10 cellular contexts compared by ENCODE assay signal in the genomic region with DNA sequence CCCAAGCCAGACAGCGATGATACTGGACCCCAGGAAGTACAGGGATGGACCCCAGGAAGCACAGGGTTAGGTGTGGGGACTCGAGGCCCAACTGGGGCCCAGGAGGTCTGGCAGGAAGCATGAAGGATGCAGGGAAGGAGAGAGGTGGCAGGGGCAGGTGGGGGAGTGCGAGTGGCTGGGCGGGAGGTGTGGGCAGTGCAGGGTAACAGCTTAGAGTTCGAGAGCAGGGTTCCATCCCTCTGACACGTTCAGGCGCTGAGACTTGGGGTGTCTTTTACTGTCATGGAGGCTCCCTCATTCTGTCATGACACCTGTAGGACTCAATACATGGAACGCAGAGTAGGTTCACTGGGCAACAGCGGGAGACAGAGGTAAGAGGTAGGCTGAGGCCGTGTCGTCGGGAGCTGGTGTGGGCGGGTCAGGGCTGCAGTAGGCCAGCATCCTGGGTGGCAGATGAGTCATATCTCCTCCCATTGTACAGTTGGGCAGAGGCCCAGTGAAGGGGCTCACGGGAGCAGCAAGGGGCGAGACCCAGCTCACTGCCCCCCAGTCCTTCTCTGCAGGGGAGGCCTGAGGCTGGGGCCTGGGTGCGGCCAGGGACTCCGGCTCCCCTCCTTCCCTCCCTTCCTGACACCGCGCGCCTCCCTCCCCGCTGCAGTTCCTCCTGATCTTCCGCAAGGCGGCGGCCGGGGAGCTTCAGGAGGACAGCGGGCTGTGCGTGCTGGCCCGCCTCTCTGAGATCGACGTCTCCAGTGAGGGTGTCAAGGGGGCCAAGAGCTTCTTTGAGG. TPM values are rescaled to one million over a fixed set of nuclear protein-coding genes. Genes with fewer than 3 reads are reported as not detected.
DNase-seq lines count a peak whose midpoint lies in the region; FAIRE-seq and TF ChIP-seq lines count a peak whose summit lies in the region.
"Had no signal": no experiment of that assay in that cellular context is flagged by ENCODE, and none has a peak within 500 bp of the region (broad histone marks: within the 10 kb centered on the region; RNA-seq: fewer than 3 reads in every experiment).

No MANE protein-coding gene starts in this region.

- H3K23ac ChIP-seq in mesendoderm (ENCODE audit: low read length): no peak overlapping the region

- no peak overlapping the region for H3K4me3 Mint-ChIP-seq in MCF 10A (ENCODE audit: unreplicated experiment)
- H3K4me3 Mint-ChIP-seq: activated naive CD8-positive, alpha-beta T cell had no signal

- TF ChIP-seq CTCF in MCF 10A (IDR thresholded peaks at IDR 0.05; ENCODE audit: unreplicated experiment): no peak
- no peak for TF ChIP-seq CTCF in mammary epithelial cell (conservative IDR thresholded peaks at IDR 0.05 in 1 of 2, IDR thresholded peaks at IDR 0.05 in 1 of 2; ENCODE audit: extremely low read depth in 1 of 2, insufficient read depth in 1 of 2, low read depth in 1 of 2, low read length in 2 of 2)
- peak; percentile 3 for TF ChIP-seq CTCF in brain microvascular endothelial cell (IDR thresholded peaks at IDR 0.05; ENCODE audit: low read depth, low read length, missing control alignments)

- dilution Hi-C loops in mammary epithelial cell (cut with HindIII; ENCODE audit: low sequenced_read_pairs): loop anchor here (25.0 kb wide), 1 partner anchor 311 kb away; a partner anchor contains a TSS

- POLR2A ChIA-PET in MCF 10A (lab: Yijun Ruan, JAX): interaction anchor here (1.0 kb wide), 1 partner anchor 10 kb away, joined by 4 read pairs; no protein-coding TSS in a partner anchor

- H3K4me3 ChIP-seq in mammary epithelial cell (replicated peaks in 1 of 3; ENCODE audit: insufficient read depth in 1 of 3, low read depth in 2 of 3, low read length in 3 of 3) (no peak overlapping the region), brain microvascular endothelial cell (ENCODE audit: low read depth, low read length) (no peak overlapping the region), mesendoderm (ENCODE audit: low read length) (no peak overlapping the region)

- H3K27ac ChIP-seq in mammary epithelial cell (ENCODE audit: insufficient read depth, low read depth, low read length) (no peak overlapping the region), brain microvascular endothelial cell (no peak overlapping the region), mesendoderm (ENCODE audit: low read depth, low read length) (no peak overlapping the region)

- no peak overlapping the region for H2AK5ac ChIP-seq in mesendoderm (ENCODE audit: low read length)

- no peak overlapping the region for H2BK120ac ChIP-seq in mesendoderm (ENCODE audit: low read depth, low read length)

- H3K36me3 ChIP-seq in mammary epithelial cell (ENCODE audit: insufficient read depth, low read length) (peaks cover 7% of the 10 kb centered on the region), brain microvascular endothelial cell (replicated peaks) (no peaks in the 10 kb centered on the region), mesendoderm (ENCODE audit: control insufficient read depth, insufficient read depth, low read length) (no peaks in the 10 kb centered on the region)

- H2BK5ac ChIP-seq in mesendoderm (ENCODE audit: low read length): no peak overlapping the region

- no peak overlapping the region for H3K56ac ChIP-seq in mesendoderm (ENCODE audit: low read length)

- in situ Hi-C loops in mammary epithelial cell (cut with MboI; ENCODE audit: low sequenced_read_pairs in 2 of 2) (loop anchor here (5.0 to 25.0 kb wide), 2 partner anchors 99 to 289 kb away; no protein-coding TSS in a partner anchor), brain microvascular endothelial cell (cut with HindIII; ENCODE audit: low pct_ligation_motif_present, low sequenced_read_pairs) (no loop called here)

- H4K8ac ChIP-seq in mesendoderm (ENCODE audit: low read depth, low read length): no peak overlapping the region

- H3K79me2 ChIP-seq in mammary epithelial cell (ENCODE audit: insufficient read depth, low read length): peaks cover 33% of the 10 kb centered on the region
- H3K79me2 ChIP-seq in mesendoderm (ENCODE audit: control insufficient read depth, insufficient read depth, low read length): no peaks in the 10 kb centered on the region

- BruUV-seq in MCF 10A (replicated peaks; lab: Mats Ljungman, UMichigan): no TSS peak
- no TSS peak for BruUV-seq in mammary epithelial cell (replicated peaks; lab: Mats Ljungman, UMichigan)

- H3K4ac ChIP-seq in mesendoderm (ENCODE audit: low read depth, low read length): no peak overlapping the region

- H3K4me1 ChIP-seq in mammary epithelial cell (ENCODE audit: insufficient read depth, low read length) (peaks cover 16% of the 10 kb centered on the region), mesendoderm (ENCODE audit: control insufficient read depth, low read depth, low read length) (no peaks in the 10 kb centered on the region)

- no peaks in the 10 kb centered on the region for H3K79me1 ChIP-seq in mesendoderm (ENCODE audit: low read length)

- CTCF ChIA-PET in MCF 10A (lab: Yijun Ruan, JAX): interaction anchor here (13.2 kb wide), 1 partner anchor 103 kb away, joined by 165 read pairs; no protein-coding TSS in a partner anchor
- CTCF ChIA-PET in mammary epithelial cell (lab: Charles Lee; ENCODE audit: low non-redundant PET): no interaction called here

- intact Hi-C loops in MCF 10A (cut with micrococcal nuclease): no loop called here
- intact Hi-C loops in mammary epithelial cell (cut with micrococcal nuclease): no loop called here

- H3K27ac Mint-ChIP-seq in MCF 10A (ENCODE audit: low read depth, unreplicated experiment): peak overlapping the region; percentile 76
- H3K27ac Mint-ChIP-seq: activated naive CD8-positive, alpha-beta T cell had no signal

- 67% methylated on average over 14 of the region's 30 CpGs for WGBS in mammary epithelial cell (ENCODE audit: low coverage, missing lambda C conversion rate)
- WGBS in mesendoderm (ENCODE audit: extremely low coverage, insufficient coverage, low lambda C conversion rate): no CpG with 5 or more reads among the region's 30 CpGs

- H3K27me3 ChIP-seq in mammary epithelial cell (ENCODE audit: insufficient read depth, low read length): no peaks in the 10 kb centered on the region
- no peaks in the 10 kb centered on the region for H3K27me3 ChIP-seq in brain microvascular endothelial cell (replicated peaks)
- H3K27me3 ChIP-seq in mesendoderm (ENCODE audit: insufficient read depth, low read length, poor library complexity): no peaks in the 10 kb centered on the region

- H3K9ac ChIP-seq in mammary epithelial cell (ENCODE audit: insufficient read depth, low read length): no peak overlapping the region
- H3K9ac ChIP-seq in mesendoderm (ENCODE audit: low read length): no peak overlapping the region

- H4K5ac ChIP-seq in mesendoderm (ENCODE audit: low read length): no peak overlapping the region

- DNase-seq in MCF 10A (ENCODE audit: unreplicated experiment) (peak; percentile 52), mammary epithelial cell (no peak), brain microvascular endothelial cell (no peak), mesendoderm (peak; percentile 55), urothelium cell line (ENCODE audit: low spot score) (peak; percentile 72), GDM1 (lab: John Stamatoyannopoulos, UW) (no peak), GM19240 (ENCODE audit: insufficient read length, low spot score) (no peak), GM12892 (ENCODE audit: insufficient read length) (no peak)

- FAIRE-seq in urothelium cell line (lab: Jason Lieb, UNC): no peak
- FAIRE-seq in GM12892 (lab: Jason Lieb, UNC): no peak

- no peak overlapping the region for H2BK15ac ChIP-seq in mesendoderm (replicated peaks; ENCODE audit: low read depth)

- peaks cover 28% of the 10 kb centered on the region for H3K36me3 Mint-ChIP-seq in MCF 10A (ENCODE audit: insufficient read depth, unreplicated experiment)
- H3K36me3 Mint-ChIP-seq: activated naive CD8-positive, alpha-beta T cell had no signal

- H4K20me1 ChIP-seq in mammary epithelial cell (ENCODE audit: insufficient read depth, low read length): no peaks in the 10 kb centered on the region

- no peaks in the 10 kb centered on the region for H3K27me3 Mint-ChIP-seq in MCF 10A (ENCODE audit: insufficient read depth, unreplicated experiment)
- H3K27me3 Mint-ChIP-seq: activated naive CD8-positive, alpha-beta T cell had no signal

- H3K4me1 Mint-ChIP-seq in MCF 10A (ENCODE audit: insufficient read depth, unreplicated experiment): peaks cover 19% of the 10 kb centered on the region

- no peak overlapping the region for H3K18ac ChIP-seq in mesendoderm (ENCODE audit: low read length)

- no peak overlapping the region for H2AFZ ChIP-seq in mammary epithelial cell (ENCODE audit: low read depth, low read length)

- no peak for TF ChIP-seq POLR2A in GM12892 (IDR thresholded peaks at IDR 0.05; ENCODE audit: low read depth, low read length)

- H3K4me2 ChIP-seq in mammary epithelial cell (ENCODE audit: insufficient read depth, low read depth, low read length) (no peak overlapping the region), mesendoderm (ENCODE audit: low read length) (no peak overlapping the region)

- H3K9me3 Mint-ChIP-seq in MCF 10A (ENCODE audit: unreplicated experiment): no peaks in the 10 kb centered on the region

- H3K9me3 ChIP-seq in mammary epithelial cell (replicated peaks; ENCODE audit: insufficient read depth, low read length): no peaks in the 10 kb centered on the region

RNA-seq across cellular contexts. Expression of a gene that starts 11.6 kb away (rescaled TPM):
- total RNA-seq in MCF 10A (2022) (not detected in 2 replicates), mammary epithelial cell (not detected)
- polyA plus RNA-seq in mammary epithelial cell: not detected
- polyA minus RNA-seq in mammary epithelial cell: not detected
- not detected for polyA plus RNA-seq in mesendoderm (2013, experiment 1 of 2)
- polyA plus RNA-seq in mesendoderm (2013, experiment 2 of 2): not detected
- polyA plus RNA-seq in GM12892 (2012; ENCODE audit: missing spikeins): not detected

RNA-seq across cellular contexts. Expression of a gene that starts 17.0 kb away (rescaled TPM):
- total RNA-seq in MCF 10A (2022) (45.1 and 48.5 TPM in 2 replicates), mammary epithelial cell (10 to 100 TPM; 17.8 to 56.2 TPM)
- polyA plus RNA-seq in mammary epithelial cell: 61.9 TPM
- 17.1 TPM for polyA minus RNA-seq in mammary epithelial cell
- polyA plus RNA-seq in mesendoderm (2013, experiment 1 of 2): 9.0 TPM
- polyA plus RNA-seq in mesendoderm (2013, experiment 2 of 2): 9.2 TPM
- 20.3 TPM for polyA plus RNA-seq in GM12892 (2012; ENCODE audit: missing spikeins)

RNA-seq across cellular contexts. Expression of a gene that starts 29.8 kb away (rescaled TPM):
- total RNA-seq in MCF 10A (2022): not detected in 2 replicates
- not detected for total RNA-seq in mammary epithelial cell
- not detected for polyA plus RNA-seq in mammary epithelial cell
- not detected for polyA minus RNA-seq in mammary epithelial cell
- not detected for polyA plus RNA-seq in mesendoderm (2013, experiment 1 of 2)
- polyA plus RNA-seq in mesendoderm (2013, experiment 2 of 2): not detected
- polyA plus RNA-seq in GM12892 (2012; ENCODE audit: missing spikeins): not detected
- total RNA-seq: mononuclear cell had no signal

RNA-seq across cellular contexts. Expression of a gene that starts 49.2 kb away (rescaled TPM):
- total RNA-seq in MCF 10A (2022) (not detected in 2 replicates), mammary epithelial cell (not detected)
- polyA plus RNA-seq in mammary epithelial cell: not detected
- polyA minus RNA-seq in mammary epithelial cell: not detected
- polyA plus RNA-seq in mesendoderm (2013, experiment 1 of 2): not detected
- polyA plus RNA-seq in mesendoderm (2013, experiment 2 of 2): not detected
- polyA plus RNA-seq in GM12892 (2012; ENCODE audit: missing spikeins): not detected
- total RNA-seq: mononuclear cell had no signal

Comparison
In these comparisons a context has a peak if more than half of its experiments do, and no peak if none do; other contexts are left out.
1. DNase-seq: peak in MCF 10A (single experiment), mesendoderm (single experiment) and urothelium cell line (single experiment); none in mammary epithelial cell (single experiment), brain microvascular endothelial cell (single experiment), GDM1 (single experiment), GM19240 (single experiment) and GM12892 (single experiment).